ENCODE assay signal across 27 cellular contexts in genomic region chr11:123838659-123839058, GRCh38. TPM values are rescaled to one million over a fixed set of nuclear protein-coding genes. Genes with fewer than 3 reads are reported as not detected.
DNase-seq lines count a peak whose midpoint lies in the region; ATAC-seq and TF ChIP-seq lines count a peak whose summit lies in the region.
"Had no signal": no experiment of that assay in that cellular context is flagged by ENCODE, and none has a peak within 500 bp of the region (broad histone marks: within the 10 kb centered on the region; RNA-seq: fewer than 3 reads in every experiment).

No MANE protein-coding gene starts in this region.

- BruUV-seq in PC-3 (replicated peaks; lab: Mats Ljungman, UMichigan) = no TSS peak

- no peak overlapping the region for H3K4me3 Mint-ChIP-seq in GM23338
- H3K4me3 Mint-ChIP-seq: CD4-positive, alpha-beta memory T cell; HFFc6 had no signal

- CTCF ChIA-PET in PC-3 (lab: Charles Lee) = no interaction called here

- DNase-seq in GM23338 (ENCODE audit: low spot score) (no peak), PC-3 (peak; percentile 71), epithelial cell of esophagus (ENCODE audit: low read depth) (peak; percentile 66), GF-D8 (lab: John Stamatoyannopoulos, UW) (no peak), left ventricle myocardium superior (no peak), HUDEP-2 (lab: John Stamatoyannopoulos, UW; ENCODE audit: unreplicated experiment in 76 of 76) (no peak), COLO829 (ENCODE audit: low spot score) (no peak)
- DNase-seq: C1 segment of cervical spinal cord; Caco-2; CD4-positive, alpha-beta memory T cell; DMS79 treated with DMSO at 0.1 percent for 48 hours; GM23248; HFFc6; Karpas-422; MV-4-11; NCI-H1105; NCI-H1436 treated with DMSO at 0.1 percent for 48 hours; NCI-H1930; NCI-H2107; NCI-H748 treated with DMSO at 0.1 percent for 48 hours; RPMI8226; SHP77 treated with DMSO at 0.1 percent for 48 hours; T-helper 1 cell had no signal

- peaks cover 7% of the 10 kb centered on the region; the same call in 1 of the 2 replicates for H3K4me1 ChIP-seq in GM23338 (ENCODE audit: insufficient read depth)
- no peaks in the 10 kb centered on the region for H3K4me1 ChIP-seq in PC-3 (ENCODE audit: insufficient read depth, low read length)
- H3K4me1 ChIP-seq: HAP-1 had no signal

- ATAC-seq in GM23338 (no peak), PC-3 (peak; percentile 61), left ventricle myocardium superior (no peak)
- ATAC-seq: HepG2 had no signal

- H3K4me2 ChIP-seq in GM23338 (no peak overlapping the region), PC-3 (ENCODE audit: low read length) (no peak overlapping the region; the same call in 1 of the 2 replicates)

- no peaks in the 10 kb centered on the region for H3K79me2 ChIP-seq in GM23338 (replicated peaks; ENCODE audit: insufficient read depth)
- no peaks in the 10 kb centered on the region for H3K79me2 ChIP-seq in PC-3 (ENCODE audit: low read length)

- intact Hi-C loops in PC-3 (cut with micrococcal nuclease) = no loop called here
- intact Hi-C loops in left ventricle myocardium superior (cut with micrococcal nuclease) = no loop called here

- H3K36me3 ChIP-seq in GM23338 (ENCODE audit: insufficient read depth) = no peaks in the 10 kb centered on the region
- no peaks in the 10 kb centered on the region for H3K36me3 ChIP-seq in PC-3 (ENCODE audit: low read depth, low read length)
- H3K36me3 ChIP-seq: HAP-1 had no signal

- H3K27ac ChIP-seq in GM23338 (ENCODE audit: low read depth) = no peak overlapping the region
- no peak overlapping the region for H3K27ac ChIP-seq in PC-3 (ENCODE audit: low read length)
- H3K27ac ChIP-seq: GM23248, HL-60 had no signal

- H3K9me3 ChIP-seq in PC-3 (ENCODE audit: low read length) = no peaks in the 10 kb centered on the region
- H3K9me3 ChIP-seq: Caco-2, HAP-1 had no signal

- H2AFZ ChIP-seq in GM23338 (peak overlapping the region; percentile 38; the same call in 1 of the 2 replicates), PC-3 (ENCODE audit: low read length) (no peak overlapping the region)
- H2AFZ ChIP-seq: GM23248 had no signal

- no peaks in the 10 kb centered on the region for H3K27me3 Mint-ChIP-seq in GM23338 (ENCODE audit: insufficient read depth, low read depth, poor library complexity)

- no peaks in the 10 kb centered on the region for H3K27me3 ChIP-seq in GM23338 (ENCODE audit: insufficient read depth)
- H3K27me3 ChIP-seq in PC-3 (ENCODE audit: low read length) = peaks cover 56% of the 10 kb centered on the region

- TF ChIP-seq CTCF in GM23338 (conservative IDR thresholded peaks at IDR 0.05; ENCODE audit: low read depth in 2 of 2) (no peak), PC-3 (conservative IDR thresholded peaks at IDR 0.05; ENCODE audit: low read depth, low read length) (no peak), epithelial cell of esophagus (IDR thresholded peaks at IDR 0.05; ENCODE audit: insufficient read depth, low read depth, low read length, missing control alignments) (no peak)

- no peaks in the 10 kb centered on the region for H3F3A ChIP-seq in GM23338 (replicated peaks; ENCODE audit: low read depth)
- no peaks in the 10 kb centered on the region for H3F3A ChIP-seq in PC-3 (ENCODE audit: low read length, unreplicated experiment)

- POLR2A ChIA-PET in PC-3 (lab: Charles Lee; ENCODE audit: unreplicated experiment) = no interaction called here

- H3K4me3 ChIP-seq in GM23338 (no peak overlapping the region), PC-3 (ENCODE audit: low read length) (no peak overlapping the region), epithelial cell of esophagus (ENCODE audit: low read length) (no peak overlapping the region)
- H3K4me3 ChIP-seq: GM23248, HAP-1 had no signal

- peaks cover under 1% of the 10 kb centered on the region; the same call in 1 of the 2 replicates for H3K9me2 ChIP-seq in GM23338 (ENCODE audit: insufficient read depth)
- H3K9me2 ChIP-seq in PC-3 (replicated peaks; ENCODE audit: low read length) = no peaks in the 10 kb centered on the region

- H3K4me1 Mint-ChIP-seq in GM23338 = peaks cover 8% of the 10 kb centered on the region; the same call in 2 of the 3 replicates
- H3K4me1 Mint-ChIP-seq: CD4-positive, alpha-beta memory T cell had no signal

- H3K36me3 Mint-ChIP-seq in GM23338 (ENCODE audit: low read depth) = no peaks in the 10 kb centered on the region
- H3K36me3 Mint-ChIP-seq: CD4-positive, alpha-beta memory T cell had no signal

- H3K9ac ChIP-seq in PC-3 (ENCODE audit: low read length) = no peak overlapping the region
- H3K9ac ChIP-seq: GM23248 had no signal

- 0 out of 2 replicates have a peak overlapping the region, but pooled peaks have one; percentile 38 for H3K27ac Mint-ChIP-seq in GM23338
- H3K27ac Mint-ChIP-seq: CD4-positive, alpha-beta memory T cell; HFFc6 had no signal

- no peaks in the 10 kb centered on the region for H4K20me1 ChIP-seq in GM23338 (replicated peaks; ENCODE audit: insufficient read depth)
- no peaks in the 10 kb centered on the region for H4K20me1 ChIP-seq in PC-3 (ENCODE audit: low read length)

- no peaks in the 10 kb centered on the region; the same call in 2 of the 3 replicates for H3K9me3 Mint-ChIP-seq in GM23338

TF ChIP-seq in GM23338, 12 proteins besides CTCF, POLR2A, EP300 and RAD21 (continues in another document):
- TF ChIP-seq REST (IDR thresholded peaks at IDR 0.05; ENCODE audit: unreplicated experiment) (no peak), EZH2phosphoT487 (IDR thresholded peaks at IDR 0.05; ENCODE audit: unreplicated experiment) (no peak), NANOG (IDR thresholded peaks at IDR 0.05; ENCODE audit: borderline replicate concordance) (no peak), ETS1 (IDR thresholded peaks at IDR 0.05) (no peak), POLR2AphosphoS5 (IDR thresholded peaks at IDR 0.05; ENCODE audit: low read depth) (no peak), JUNB (IDR thresholded peaks at IDR 0.05; ENCODE audit: unreplicated experiment) (no peak), ZNF331 (CRISPR knock-in tag; IDR thresholded peaks at IDR 0.05; ENCODE audit: low read depth) (no peak), EZH2 (IDR thresholded peaks at IDR 0.05; ENCODE audit: low read depth, unreplicated experiment) (no peak)

RNA-seq across cellular contexts. Expression of gene OR6M1, which starts 32.5 kb away (rescaled TPM):
- total RNA-seq in GM23338 (2014; rRNA removed; shearing (Covaris generic)) = not detected in 2 replicates
- polyA plus RNA-seq in GM23338 (2016; fragmentation: Nextera tagmentation; extraction: Ambion mirVana) = not detected in 2 replicates
- total RNA-seq in PC-3 (2014; rRNA removed) (not detected in 2 replicates), left ventricle myocardium superior (not detected)
- total RNA-seq: A673; Caco-2; CD4-positive, alpha-beta memory T cell; GM23248; HepG2; HFFc6 had no signal
- polyA plus RNA-seq: CD4-positive, alpha-beta memory T cell; GM23248; HepG2 had no signal

RNA-seq across cellular contexts. Expression of gene TMEM225, which starts 46.8 kb away (rescaled TPM):
- total RNA-seq in GM23338 (2014; rRNA removed; shearing (Covaris generic)) = not detected in 2 replicates
- polyA plus RNA-seq in GM23338 (2016; fragmentation: Nextera tagmentation; extraction: Ambion mirVana) = not detected in 2 replicates
- total RNA-seq in PC-3 (2014; rRNA removed) (not detected in 2 replicates), left ventricle myocardium superior (not detected)
- total RNA-seq: A673; Caco-2; CD4-positive, alpha-beta memory T cell; GM23248; HepG2; HFFc6 had no signal
- polyA plus RNA-seq: CD4-positive, alpha-beta memory T cell; GM23248; HepG2 had no signal

Comparison
In these comparisons a context has a peak if more than half of its experiments do, and no peak if none do; other contexts are left out.
1. DNase-seq: peak in PC-3 (single experiment) and epithelial cell of esophagus (single experiment); none in GM23338 (single experiment), GF-D8 (single experiment), left ventricle myocardium superior (single experiment), HUDEP-2 (0 of 76) and COLO829 (single experiment).